8 cellular contexts compared by ENCODE assay signal in the genomic region with DNA sequence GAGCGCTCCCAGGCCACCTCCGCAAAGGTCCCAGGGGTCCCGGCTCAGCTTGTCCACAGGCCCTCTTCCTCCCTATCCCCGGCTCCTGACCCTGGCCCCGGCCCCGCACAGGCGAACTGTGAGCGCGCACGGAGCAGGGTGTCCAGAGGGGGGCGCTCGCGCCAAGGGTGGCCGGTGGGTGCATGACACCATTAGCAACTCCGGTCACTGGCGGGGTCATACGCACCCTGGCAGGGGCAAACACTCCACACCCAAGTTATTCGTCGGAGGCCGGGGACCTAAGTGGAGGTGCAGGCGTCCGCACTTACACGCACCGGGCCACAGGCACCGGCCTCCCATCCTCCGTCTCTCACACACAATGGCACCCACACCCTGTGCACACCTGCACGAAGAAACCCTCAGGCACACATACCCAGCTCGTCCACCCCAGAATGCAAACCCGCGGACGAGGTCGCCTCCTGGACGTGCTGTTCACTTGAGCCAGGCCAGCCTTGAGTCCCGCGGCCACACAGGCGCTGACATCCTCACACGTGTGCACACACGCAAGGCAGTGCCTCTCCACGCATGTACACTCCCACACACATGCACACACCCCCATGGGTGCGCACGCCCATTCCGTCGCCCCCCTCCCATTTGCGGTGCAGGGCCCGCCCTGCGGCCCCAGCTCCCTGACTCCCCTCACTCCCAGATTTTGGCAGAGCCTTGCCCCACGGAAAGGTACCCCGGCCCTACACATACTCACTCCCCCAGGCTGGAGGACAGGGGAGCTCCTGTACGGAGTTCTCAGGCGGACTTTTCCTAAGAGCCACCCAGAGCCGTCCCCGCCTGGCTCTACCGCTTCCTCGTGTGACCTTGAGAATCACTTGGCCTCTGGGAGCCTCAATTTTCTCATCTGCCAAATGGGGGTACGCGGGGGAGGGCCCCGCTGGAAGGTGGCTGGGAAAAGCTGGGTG. TPM values are rescaled to one million over a fixed set of nuclear protein-coding genes. Genes with fewer than 3 reads are reported as not detected.
DNase-seq lines count a peak whose midpoint lies in the region; ATAC-seq and TF ChIP-seq lines count a peak whose summit lies in the region.

A gene (minus strand): TSS at position 552 of the 953 bp plus-strand sequence. CDS start 1,276 bp downstream, outside the sequence.

- no peak within 1 kb of the TSS for H3K4me3 ChIP-seq in LNCaP clone FGC (ENCODE audit: low read depth, low read length)

- no peaks in the 10 kb centered on the region for H3K9me3 Mint-ChIP-seq in activated CD4-positive, alpha-beta T cell treated with anti-CD3 and anti-CD28 coated beads, Interleukin-2, amount 10 ng/mL, durations not matched to agents 24 days and 14 days

- no peak for ATAC-seq in HG02852 (IDR thresholded peaks at IDR 0.05; ENCODE audit: unreplicated experiment)

- intact Hi-C loops in activated CD4-positive, alpha-beta T cell treated with anti-CD3 and anti-CD28 coated beads, Interleukin-2, amount 10 ng/mL, durations not matched to agents 24 days and 14 days (cut with micrococcal nuclease) = loop anchor here (1.0 to 2.0 kb wide), 5 partner anchors 21 to 67 kb away; a partner anchor contains a TSS

- H3K4me3 Mint-ChIP-seq in activated CD4-positive, alpha-beta T cell treated with anti-CD3 and anti-CD28 coated beads, Interleukin-2, amount 10 ng/mL, durations not matched to agents 24 days and 14 days = peak within 1 kb of the TSS; percentile 94

- peaks cover 20% of the 10 kb centered on the region for H3K36me3 Mint-ChIP-seq in activated CD4-positive, alpha-beta T cell treated with anti-CD3 and anti-CD28 coated beads, Interleukin-2, amount 10 ng/mL, durations not matched to agents 24 days and 14 days (ENCODE audit: low read depth)

- TF ChIP-seq CTCF in LNCaP clone FGC (IDR thresholded peaks at IDR 0.05; ENCODE audit: control insufficient read depth, extremely low read depth, insufficient read depth) = peak; percentile 68

- H3K27me3 Mint-ChIP-seq in activated CD4-positive, alpha-beta T cell treated with anti-CD3 and anti-CD28 coated beads, Interleukin-2, amount 10 ng/mL, durations not matched to agents 24 days and 14 days = no peaks in the 10 kb centered on the region

- DNase-seq in Daoy (ENCODE audit: low read depth) (peak; percentile 48), LNCaP clone FGC (ENCODE audit: low read depth) (no peak), dermis blood vessel endothelial cell (peak; percentile 49), medulla oblongata (ENCODE audit: extremely low spot score) (peak; percentile 42), NCI-H2029 treated with DMSO at 0.1 percent for 48 hours (lab: John Stamatoyannopoulos, UW) (no peak)
- DNase-seq in activated CD4-positive, alpha-beta T cell treated with anti-CD3 and anti-CD28 coated beads, Interleukin-2, amount 10 ng/mL, durations not matched to agents 24 days and 14 days = peak; percentile 97
- DNase-seq in stimulated activated CD8-positive, alpha-beta memory T cell treated with anti-CD3 and anti-CD28 coated beads, Interleukin-12 subunit alpha, Interleukin-12 subunit beta, amount 100 ng/mL, for 4 hours (ENCODE audit: low read depth) = peak; percentile 67

- H3K4me1 Mint-ChIP-seq in activated CD4-positive, alpha-beta T cell treated with anti-CD3 and anti-CD28 coated beads, Interleukin-2, amount 10 ng/mL, durations not matched to agents 24 days and 14 days = peaks cover 32% of the 10 kb centered on the region

- peak within 1 kb of the TSS; percentile 89 for H3K27ac Mint-ChIP-seq in activated CD4-positive, alpha-beta T cell treated with anti-CD3 and anti-CD28 coated beads, Interleukin-2, amount 10 ng/mL, durations not matched to agents 24 days and 14 days

RNA-seq across cellular contexts. Expression of the gene that starts here (rescaled TPM):
- not detected in 2 replicates for total RNA-seq in Daoy (2014; rRNA removed; shearing (Covaris generic))
- 13.4 and 14.5 TPM in 2 replicates for total RNA-seq in activated CD4-positive, alpha-beta T cell treated with anti-CD3 and anti-CD28 coated beads, Interleukin-2, amount 10 ng/mL, durations not matched to agents 24 days and 14 days
- total RNA-seq in dermis blood vessel endothelial cell = 2.0 and 2.9 TPM in 2 replicates

Comparison
In these comparisons a context has a peak if more than half of its experiments do, and no peak if none do; other contexts are left out.
1. Peak in DNase-seq in Daoy; RNA of the gene not detected or under 1 TPM.
2. DNase-seq: peak in activated CD4-positive, alpha-beta T cell treated with anti-CD3 and anti-CD28 coated beads, Interleukin-2, amount 10 ng/mL, durations not matched to agents 24 days and 14 days (single experiment), dermis blood vessel endothelial cell (single experiment), medulla oblongata (single experiment) and stimulated activated CD8-positive, alpha-beta memory T cell treated with anti-CD3 and anti-CD28 coated beads, Interleukin-12 subunit alpha, Interleukin-12 subunit beta, amount 100 ng/mL, for 4 hours (single experiment); none in LNCaP clone FGC (single experiment) and NCI-H2029 treated with DMSO at 0.1 percent for 48 hours (single experiment).